Comparison of ENCODE assay signal across 8 cellular contexts in genomic region chr3:52238761-52239701, GRCh38. TPM values are rescaled to one million over a fixed set of nuclear protein-coding genes. Genes with fewer than 3 reads are reported as not detected.
A peak's percentile ranks its signal among the peaks of the same experiment; 100 is the strongest.
DNase-seq lines count a peak whose midpoint lies in the region; ATAC-seq, FAIRE-seq and TF ChIP-seq lines count a peak whose summit lies in the region.

TWF2 (minus strand) TSS chr3:52239158; CDS start chr3:52239016, 142 bp downstream.

- H3K27ac ChIP-seq in HUES6 (ENCODE audit: low read depth, low read length) (peak within 1 kb of the TSS; percentile 56; the same call in 1 of the 2 replicates), SJSA1 (peak within 1 kb of the TSS; percentile 53; the same call in 1 of the 2 replicates), neutrophil (peak within 1 kb of the TSS; percentile 97), substantia nigra (ENCODE audit: low read depth, low read length, poor library complexity, severe bottlenecking) (peak within 1 kb of the TSS; percentile 85)

- peaks cover under 1% of the 10 kb centered on the region for H3K27me3 ChIP-seq in HUES6 (ENCODE audit: control insufficient read depth, insufficient read depth, low read length)
- no peaks in the 10 kb centered on the region for H3K27me3 ChIP-seq in SJSA1 (replicated peaks)
- H3K27me3 ChIP-seq in neutrophil: no peaks in the 10 kb centered on the region

- H3K4me3 ChIP-seq in HUES6 (ENCODE audit: low read depth, low read length) (peak within 1 kb of the TSS; percentile 93), SJSA1 (peak within 1 kb of the TSS; percentile 92), neutrophil (ENCODE audit: low read depth in 1 of 2, low read length in 1 of 2) (peak within 1 kb of the TSS; percentile 93 to 100)

- peaks cover 41% of the 10 kb centered on the region for H3K4me1 ChIP-seq in HUES6 (ENCODE audit: control insufficient read depth, insufficient read depth, low read length)
- H3K4me1 ChIP-seq in SJSA1 (replicated peaks): peaks cover 31% of the 10 kb centered on the region
- H3K4me1 ChIP-seq in neutrophil (ENCODE audit: control insufficient read depth in 1 of 2, insufficient read depth in 1 of 2, low read depth in 1 of 2, low read length in 1 of 2): peaks cover 53 to 69% of the 10 kb centered on the region in 2 experiments

- ATAC-seq in GM21367 (IDR thresholded peaks at IDR 0.05; ENCODE audit: unreplicated experiment): peak; percentile 53

- peak; percentile 46 for DNase-seq in DMS114 treated with DMSO at 0.1 percent for 48 hours (lab: John Stamatoyannopoulos, UW; ENCODE audit: unreplicated experiment)
- DNase-seq in SJSA1 (ENCODE audit: low read depth in 1 of 2, low spot score in 2 of 2): peak; percentile 65 to 74
- DNase-seq in activated naive CD4-positive, alpha-beta T cell (lab: John Stamatoyannopoulos, UW): peak; percentile 64 to 81 (median 72)
- DNase-seq in frontal cortex (ENCODE audit: low spot score in 2 of 2): peak; percentile 95
- peak in 44 of 49 donors; percentile 23 to 87 (median 64) for DNase-seq in substantia nigra (lab: John Stamatoyannopoulos, UW)

- TF ChIP-seq CTCF in neutrophil (IDR thresholded peaks at IDR 0.05): peak; percentile 49

- H3K9ac ChIP-seq in HUES6 (ENCODE audit: low read length): peak within 1 kb of the TSS; percentile 76

- H3K36me3 ChIP-seq in HUES6 (ENCODE audit: control insufficient read depth, insufficient read depth, low read length) (peaks cover 13% of the 10 kb centered on the region; the same call in 1 of the 2 replicates), SJSA1 (peaks cover 22% of the 10 kb centered on the region), neutrophil (peaks cover 19% of the 10 kb centered on the region)

- H3K9me3 ChIP-seq in HUES6 (ENCODE audit: control insufficient read depth, insufficient read depth, low read depth, low read length) (peaks cover 5% of the 10 kb centered on the region; the same call in 1 of the 2 replicates), SJSA1 (replicated peaks) (no peaks in the 10 kb centered on the region), neutrophil (no peaks in the 10 kb centered on the region)

- FAIRE-seq in frontal cortex (lab: Jason Lieb, UNC): no peak

RNA-seq across cellular contexts. Expression of gene TWF2, which starts in this region (rescaled TPM):
- 61.1 and 66.5 TPM in 2 replicates for total RNA-seq in SJSA1 (2014; rRNA removed; shearing (Covaris generic))
- total RNA-seq in frontal cortex: 24.5 TPM

Comparison
In these comparisons a context has a peak if more than half of its experiments do, and no peak if none do; other contexts are left out.
1. Peak in every context shown above with its lines: DNase-seq, ATAC-seq, H3K4me3 ChIP-seq and H3K27ac ChIP-seq.